ENCODE assay signal across 21 cellular contexts in the genomic region with DNA sequence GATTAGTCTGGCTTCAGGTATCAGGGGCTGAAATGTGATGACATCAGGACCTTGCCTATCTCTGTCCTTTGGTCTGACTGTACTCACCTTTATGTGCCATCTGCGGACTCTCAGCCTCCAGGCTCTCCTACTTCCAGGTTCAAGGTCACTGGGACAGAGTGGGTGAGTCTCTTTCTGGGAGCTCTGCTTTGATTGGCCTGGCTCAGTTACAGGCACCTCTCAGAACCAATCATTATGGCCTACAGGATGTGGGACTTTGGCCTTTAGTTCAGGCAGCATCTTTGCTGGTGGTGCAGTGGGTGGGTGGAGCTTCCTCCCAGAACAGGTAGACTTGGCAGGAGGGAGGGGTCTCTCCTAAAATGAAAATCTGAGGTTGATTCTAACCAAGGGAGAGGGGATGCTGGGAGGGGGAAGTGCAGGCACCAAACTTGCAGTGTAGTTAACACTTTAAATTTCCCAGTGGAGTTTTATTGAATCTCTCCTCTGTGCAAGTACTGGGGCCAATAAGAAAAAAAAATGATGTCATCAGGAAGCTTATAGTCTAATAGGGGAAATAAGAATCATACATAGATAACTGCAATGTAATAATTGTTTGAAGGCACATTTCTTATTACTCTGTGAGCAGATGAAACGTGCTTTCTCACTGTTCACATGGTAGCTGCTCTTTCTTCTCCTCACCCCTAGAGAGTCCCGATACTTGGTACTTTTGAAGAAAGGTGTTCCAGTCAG. TPM values are rescaled to one million over a fixed set of nuclear protein-coding genes. Genes with fewer than 3 reads are reported as not detected.
A peak's percentile ranks its signal among the peaks of the same experiment; 100 is the strongest.
DNase-seq lines count a peak whose midpoint lies in the region; ATAC-seq and TF ChIP-seq lines count a peak whose summit lies in the region.
"Had no signal": no experiment of that assay in that cellular context is flagged by ENCODE, and none has a peak within 500 bp of the region (broad histone marks: within the 10 kb centered on the region; RNA-seq: fewer than 3 reads in every experiment).

No MANE protein-coding gene starts in this region.

- peaks cover 3% of the 10 kb centered on the region; the same call in 1 of the 2 replicates for H3K9me2 ChIP-seq in GM23338 (ENCODE audit: insufficient read depth)

- H3K27ac Mint-ChIP-seq in GM23338, result no peak overlapping the region
- H3K27ac Mint-ChIP-seq: immature natural killer cell, memory B cell had no signal

- no peak overlapping the region for H2AFZ ChIP-seq in GM23338
- H2AFZ ChIP-seq: GM23248 had no signal

- H3K79me2 ChIP-seq in GM23338 (replicated peaks; ENCODE audit: insufficient read depth), result no peaks in the 10 kb centered on the region

- TF ChIP-seq CTCF in GM23338 (conservative IDR thresholded peaks at IDR 0.05; ENCODE audit: low read depth in 2 of 2) (no peak), psoas muscle (IDR thresholded peaks at IDR 0.05) (no peak)

- H4K20me1 ChIP-seq in GM23338 (replicated peaks; ENCODE audit: insufficient read depth), result no peaks in the 10 kb centered on the region

- no peaks in the 10 kb centered on the region for H3F3A ChIP-seq in GM23338 (replicated peaks; ENCODE audit: low read depth)

- peaks cover 4% of the 10 kb centered on the region; the same call in 1 of the 2 replicates for H3K4me1 ChIP-seq in GM23338 (ENCODE audit: insufficient read depth)
- H3K4me1 ChIP-seq in psoas muscle, result no peaks in the 10 kb centered on the region
- H3K4me1 ChIP-seq: breast epithelium had no signal

- ATAC-seq in GM23338 (peak; percentile 100), psoas muscle (no peak)

- H3K4me1 Mint-ChIP-seq in GM23338, result peaks cover 23% of the 10 kb centered on the region; the same call in 2 of the 3 replicates
- H3K4me1 Mint-ChIP-seq: memory B cell had no signal

- no peak overlapping the region for H3K4me3 Mint-ChIP-seq in GM23338
- H3K4me3 Mint-ChIP-seq: immature natural killer cell, memory B cell had no signal

- H3K27me3 ChIP-seq in GM23338 (ENCODE audit: insufficient read depth), result no peaks in the 10 kb centered on the region
- no peaks in the 10 kb centered on the region for H3K27me3 ChIP-seq in psoas muscle (ENCODE audit: insufficient read depth in 3 of 3, low read length in 2 of 3)
- H3K27me3 ChIP-seq: breast epithelium, right atrium auricular region had no signal

- intact Hi-C loops in psoas muscle (cut with DNase I), result no loop called here

- H3K36me3 ChIP-seq in GM23338 (ENCODE audit: insufficient read depth), result no peaks in the 10 kb centered on the region
- no peaks in the 10 kb centered on the region for H3K36me3 ChIP-seq in psoas muscle (ENCODE audit: insufficient read depth in 1 of 2, low read depth in 1 of 2)
- H3K36me3 ChIP-seq: breast epithelium, right atrium auricular region had no signal

- no peaks in the 10 kb centered on the region for H3K9me3 Mint-ChIP-seq in GM23338

- no peaks in the 10 kb centered on the region for H3K36me3 Mint-ChIP-seq in GM23338 (ENCODE audit: low read depth)
- H3K36me3 Mint-ChIP-seq: immature natural killer cell, memory B cell had no signal

- H3K4me2 ChIP-seq in GM23338, result no peak overlapping the region

- WGBS in psoas muscle, 3 donors, result 94 to 97% (median 95%) methylated on average over 3 of the region's 3 CpGs

- H3K27ac ChIP-seq in GM23338 (ENCODE audit: low read depth), result no peak overlapping the region
- no peak overlapping the region for H3K27ac ChIP-seq in psoas muscle
- H3K27ac ChIP-seq: breast epithelium, C4-2B, GM23248, right atrium auricular region had no signal

- H3K4me3 ChIP-seq in GM23338 (no peak overlapping the region), psoas muscle (no peak overlapping the region)
- H3K4me3 ChIP-seq: breast epithelium, GM23248, right atrium auricular region had no signal

- H3K27me3 Mint-ChIP-seq in GM23338 (ENCODE audit: insufficient read depth, low read depth, poor library complexity), result peaks cover 2% of the 10 kb centered on the region

- no peaks in the 10 kb centered on the region for H3K9me3 ChIP-seq in psoas muscle
- H3K9me3 ChIP-seq: breast epithelium, right atrium auricular region had no signal

- DNase-seq in DMS53 (lab: John Stamatoyannopoulos, UW), result peak; percentile 43
- DNase-seq in DMS53 treated with DMSO at 0.1 percent for 48 hours (lab: John Stamatoyannopoulos, UW; ENCODE audit: unreplicated experiment), result no peak
- peak; percentile 81 for DNase-seq in GM23338 (ENCODE audit: low spot score)
- peak; percentile 27 for DNase-seq in OCI-M1 (lab: John Stamatoyannopoulos, UW)
- DNase-seq in iPS-NIHi7 (ENCODE audit: extremely low spot score), result peak; percentile 88
- no peak for DNase-seq in psoas muscle
- DNase-seq in GF-D8 (lab: John Stamatoyannopoulos, UW), result no peak
- no peak for DNase-seq in kidney glomerular epithelial cell (lab: John Stamatoyannopoulos, UW)
- DNase-seq: 8988T; activated CD4-positive, alpha-beta T cell treated with anti-CD3 and anti-CD28 coated beads for 1 hour; activated naive CD4-positive, alpha-beta T cell treated with anti-CD3 and anti-CD28 coated beads, Interleukin-2, amount 50 U/mL, for 16 hours; effector memory CD4-positive, alpha-beta T cell; GM23248; NCI-H526 treated with DMSO at 0.1 percent for 48 hours; stimulated activated CD4-positive, alpha-beta T cell treated with anti-CD3 and anti-CD28 coated beads, Interleukin-1b, Interleukin-23, amount 100 ng/mL, for 48 hours had no signal

TF ChIP-seq in GM23338, 12 proteins besides CTCF, POLR2A, EP300 and RAD21 (continues in another document):
- TF ChIP-seq NANOG (IDR thresholded peaks at IDR 0.05; ENCODE audit: borderline replicate concordance) (no peak), JUNB (IDR thresholded peaks at IDR 0.05; ENCODE audit: unreplicated experiment) (no peak), EZH2phosphoT487 (IDR thresholded peaks at IDR 0.05; ENCODE audit: unreplicated experiment) (no peak), EZH2 (IDR thresholded peaks at IDR 0.05; ENCODE audit: low read depth, unreplicated experiment) (no peak), ZNF114 (CRISPR knock-in tag; IDR thresholded peaks at IDR 0.05) (no peak), CREB1 (CRISPR knock-in tag; IDR thresholded peaks at IDR 0.05; ENCODE audit: low read depth) (no peak), POLR2AphosphoS5 (IDR thresholded peaks at IDR 0.05; ENCODE audit: low read depth) (no peak)
- TF ChIP-seq, protein P1, sequence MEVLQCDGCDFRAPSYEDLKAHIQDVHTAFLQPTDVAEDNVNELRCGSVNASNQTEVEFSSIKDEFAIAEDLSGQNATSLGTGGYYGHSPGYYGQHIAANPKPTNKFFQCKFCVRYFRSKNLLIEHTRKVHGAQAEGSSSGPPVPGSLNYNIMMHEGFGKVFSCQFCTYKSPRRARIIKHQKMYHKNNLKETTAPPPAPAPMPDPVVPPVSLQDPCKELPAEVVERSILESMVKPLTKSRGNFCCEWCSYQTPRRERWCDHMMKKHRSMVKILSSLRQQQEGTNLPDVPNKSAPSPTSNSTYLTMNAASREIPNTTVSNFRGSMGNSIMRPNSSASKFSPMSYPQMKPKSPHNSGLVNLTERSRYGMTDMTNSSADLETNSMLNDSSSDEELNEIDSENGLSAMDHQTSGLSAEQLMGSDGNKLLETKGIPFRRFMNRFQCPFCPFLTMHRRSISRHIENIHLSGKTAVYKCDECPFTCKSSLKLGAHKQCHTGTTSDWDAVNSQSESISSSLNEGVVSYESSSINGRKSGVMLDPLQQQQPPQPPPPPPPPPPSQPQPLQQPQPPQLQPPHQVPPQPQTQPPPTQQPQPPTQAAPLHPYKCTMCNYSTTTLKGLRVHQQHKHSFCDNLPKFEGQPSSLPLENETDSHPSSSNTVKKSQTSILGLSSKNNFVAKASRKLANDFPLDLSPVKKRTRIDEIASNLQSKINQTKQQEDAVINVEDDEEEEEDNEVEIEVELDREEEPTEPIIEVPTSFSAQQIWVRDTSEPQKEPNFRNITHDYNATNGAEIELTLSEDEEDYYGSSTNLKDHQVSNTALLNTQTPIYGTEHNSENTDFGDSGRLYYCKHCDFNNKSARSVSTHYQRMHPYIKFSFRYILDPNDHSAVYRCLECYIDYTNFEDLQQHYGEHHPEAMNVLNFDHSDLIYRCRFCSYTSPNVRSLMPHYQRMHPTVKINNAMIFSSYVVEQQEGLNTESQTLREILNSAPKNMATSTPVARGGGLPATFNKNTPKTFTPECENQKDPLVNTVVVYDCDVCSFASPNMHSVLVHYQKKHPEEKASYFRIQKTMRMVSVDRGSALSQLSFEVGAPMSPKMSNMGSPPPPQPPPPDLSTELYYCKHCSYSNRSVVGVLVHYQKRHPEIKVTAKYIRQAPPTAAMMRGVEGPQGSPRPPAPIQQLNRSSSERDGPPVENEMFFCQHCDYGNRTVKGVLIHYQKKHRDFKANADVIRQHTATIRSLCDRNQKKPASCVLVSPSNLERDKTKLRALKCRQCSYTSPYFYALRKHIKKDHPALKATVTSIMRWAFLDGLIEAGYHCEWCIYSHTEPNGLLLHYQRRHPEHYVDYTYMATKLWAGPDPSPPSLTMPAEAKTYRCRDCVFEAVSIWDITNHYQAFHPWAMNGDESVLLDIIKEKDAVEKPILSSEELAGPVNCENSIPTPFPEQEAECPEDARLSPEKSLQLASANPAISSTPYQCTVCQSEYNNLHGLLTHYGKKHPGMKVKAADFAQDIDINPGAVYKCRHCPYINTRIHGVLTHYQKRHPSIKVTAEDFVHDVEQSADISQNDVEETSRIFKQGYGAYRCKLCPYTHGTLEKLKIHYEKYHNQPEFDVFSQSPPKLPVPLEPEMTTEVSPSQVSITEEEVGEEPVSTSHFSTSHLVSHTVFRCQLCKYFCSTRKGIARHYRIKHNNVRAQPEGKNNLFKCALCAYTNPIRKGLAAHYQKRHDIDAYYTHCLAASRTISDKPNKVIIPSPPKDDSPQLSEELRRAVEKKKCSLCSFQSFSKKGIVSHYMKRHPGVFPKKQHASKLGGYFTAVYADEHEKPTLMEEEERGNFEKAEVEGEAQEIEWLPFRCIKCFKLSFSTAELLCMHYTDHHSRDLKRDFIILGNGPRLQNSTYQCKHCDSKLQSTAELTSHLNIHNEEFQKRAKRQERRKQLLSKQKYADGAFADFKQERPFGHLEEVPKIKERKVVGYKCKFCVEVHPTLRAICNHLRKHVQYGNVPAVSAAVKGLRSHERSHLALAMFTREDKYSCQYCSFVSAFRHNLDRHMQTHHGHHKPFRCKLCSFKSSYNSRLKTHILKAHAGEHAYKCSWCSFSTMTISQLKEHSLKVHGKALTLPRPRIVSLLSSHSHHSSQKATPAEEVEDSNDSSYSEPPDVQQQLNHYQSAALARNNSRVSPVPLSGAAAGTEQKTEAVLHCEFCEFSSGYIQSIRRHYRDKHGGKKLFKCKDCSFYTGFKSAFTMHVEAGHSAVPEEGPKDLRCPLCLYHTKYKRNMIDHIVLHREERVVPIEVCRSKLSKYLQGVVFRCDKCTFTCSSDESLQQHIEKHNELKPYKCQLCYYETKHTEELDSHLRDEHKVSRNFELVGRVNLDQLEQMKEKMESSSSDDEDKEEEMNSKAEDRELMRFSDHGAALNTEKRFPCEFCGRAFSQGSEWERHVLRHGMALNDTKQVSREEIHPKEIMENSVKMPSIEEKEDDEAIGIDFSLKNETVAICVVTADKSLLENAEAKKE (CRISPR knock-in tag; IDR thresholded peaks at IDR 0.05), result no peak

RNA-seq across cellular contexts. Expression of gene SLC24A3, which starts 53.4 kb away (rescaled TPM):
- total RNA-seq in GM23338 (2014; rRNA removed; shearing (Covaris generic)), result 2.5 and 3.0 TPM in 2 replicates
- 0.81 and 1.2 TPM in 2 replicates for polyA plus RNA-seq in GM23338 (2016; fragmentation: Nextera tagmentation; extraction: Ambion mirVana)
- total RNA-seq in psoas muscle, result 10 to 100 TPM in 2 of 4 donors, 1 to 10 TPM in 2; 3.0 to 24.4 (median 9.7) TPM
- 1 to 10 TPM; 4.2 to 8.2 (median 6.0) TPM for polyA plus RNA-seq in psoas muscle
- total RNA-seq: GM23248; T-helper 2 cell treated with Interferon-gamma antibody and Interleukin-4, amounts not matched to agents 100 ng/mL and 5 ng/mL, for 36 hours had no signal
- polyA plus RNA-seq: GM23248 had no signal

Comparison
In these comparisons a context has a peak if more than half of its experiments do, and no peak if none do; other contexts are left out.
1. DNase-seq: peak in DMS53 (single experiment), GM23338 (single experiment), OCI-M1 (single experiment) and iPS-NIHi7 (single experiment); none in DMS53 treated with DMSO at 0.1 percent for 48 hours (single experiment), psoas muscle (0 of 2), GF-D8 (single experiment) and kidney glomerular epithelial cell (single experiment).